Comparison of ENCODE assay signal across 30 cellular contexts in genomic region chr22:49036513-49036912, GRCh38.
"Had no signal": no experiment of that assay in that cellular context is flagged by ENCODE, and none has a peak within 500 bp of the region (broad histone marks: within the 10 kb centered on the region; RNA-seq: fewer than 3 reads in every experiment).

No MANE protein-coding gene starts in this region.

- H3K4me3 ChIP-seq: heart left ventricle, right atrium auricular region, smooth muscle cell, suprapubic skin, tibial artery had no signal

- H3K4me3 Mint-ChIP-seq: activated CD4-positive, alpha-beta memory T cell treated with anti-CD3 and anti-CD28 coated beads, Interleukin-2, amount 10 ng/mL, durations not matched to agents 7 days and 5 days; activated CD4-positive, alpha-beta T cell treated with anti-CD3 and anti-CD28 coated beads, Interleukin-2, amount 10 ng/mL, durations not matched to agents 7 days and 5 days; activated T-cell treated with anti-CD3 and anti-CD28 coated beads, Interleukin-2, amount 50 U/mL, for 24 hours; activated T-helper 17 cell treated with anti-CD3 and anti-CD28 coated beads, Interleukin-2, amount 50 U/mL, for 72 hours; endodermal cell; immature natural killer cell; mesothelial cell of epicardium; naive B cell; neural crest cell had no signal

- H3K79me2 ChIP-seq: parathyroid adenoma had no signal

- DNase-seq: activated CD4-positive, alpha-beta memory T cell treated with anti-CD3 and anti-CD28 coated beads, Interleukin-2, amount 10 ng/mL, durations not matched to agents 7 days and 5 days; activated CD4-positive, alpha-beta T cell treated with anti-CD3 and anti-CD28 coated beads for 1 hour; activated CD4-positive, alpha-beta T cell treated with anti-CD3 and anti-CD28 coated beads, Interleukin-2, amount 10 ng/mL, durations not matched to agents 7 days and 5 days; activated CD8-positive, alpha-beta memory T cell treated with anti-CD3 and anti-CD28 coated beads, Interleukin-2, amount 50 U/mL, for 48 hours; activated gamma-delta T cell treated with Interleukin-2 at 50 U/mL for 16 hours; activated naive CD4-positive, alpha-beta T cell treated with anti-CD3 and anti-CD28 coated beads, Interleukin-2, amount 50 U/mL, for 16 hours; activated T-cell treated with anti-CD3 and anti-CD28 coated beads, Interleukin-2, amount 50 U/mL, for 24 hours; amniotic stem cell; brain microvascular endothelial cell; endodermal cell; foreskin fibroblast; hypothalamus; immature natural killer cell; left colon; mammary epithelial cell; naive B cell; nucleus accumbens; stimulated activated CD4-positive, alpha-beta T cell treated with anti-CD3 and anti-CD28 coated beads, Interleukin-15, amount 100 ng/mL, for 24 hours; stimulated activated CD4-positive, alpha-beta T cell treated with anti-CD3 and anti-CD28 coated beads, Interleukin-2, amount 100 ng/mL, for 24 hours; stimulated activated naive CD4-positive, alpha-beta T cell; tibial artery had no signal

- H3K27me3 Mint-ChIP-seq: activated CD4-positive, alpha-beta memory T cell treated with anti-CD3 and anti-CD28 coated beads, Interleukin-2, amount 10 ng/mL, durations not matched to agents 7 days and 5 days; activated CD4-positive, alpha-beta T cell treated with anti-CD3 and anti-CD28 coated beads, Interleukin-2, amount 10 ng/mL, durations not matched to agents 7 days and 5 days had no signal

- H3K27ac Mint-ChIP-seq: activated CD4-positive, alpha-beta memory T cell treated with anti-CD3 and anti-CD28 coated beads, Interleukin-2, amount 10 ng/mL, durations not matched to agents 7 days and 5 days; activated CD4-positive, alpha-beta T cell treated with anti-CD3 and anti-CD28 coated beads, Interleukin-2, amount 10 ng/mL, durations not matched to agents 7 days and 5 days; activated T-cell treated with anti-CD3 and anti-CD28 coated beads, Interleukin-2, amount 50 U/mL, for 24 hours; activated T-helper 17 cell treated with anti-CD3 and anti-CD28 coated beads, Interleukin-2, amount 50 U/mL, for 72 hours; endodermal cell; immature natural killer cell; mesothelial cell of epicardium; naive B cell had no signal

- H3K27me3 ChIP-seq: brain microvascular endothelial cell, right atrium auricular region had no signal

- ATAC-seq: activated T-helper 17 cell treated with anti-CD3 and anti-CD28 coated beads, Interleukin-2, amount 50 U/mL, for 72 hours; esophagus mucosa; heart left ventricle; left colon had no signal

- H3K4me2 ChIP-seq: smooth muscle cell had no signal

- H3K9me3 Mint-ChIP-seq: activated CD4-positive, alpha-beta T cell treated with anti-CD3 and anti-CD28 coated beads, Interleukin-2, amount 10 ng/mL, durations not matched to agents 7 days and 5 days; activated T-cell treated with anti-CD3 and anti-CD28 coated beads, Interleukin-2, amount 50 U/mL, for 24 hours; endodermal cell; mesothelial cell of epicardium; neural crest cell had no signal

- H3K36me3 ChIP-seq: brain microvascular endothelial cell, heart left ventricle, right atrium auricular region, suprapubic skin, tibial artery had no signal

- H3K9me3 ChIP-seq: heart left ventricle, right atrium auricular region, suprapubic skin, tibial artery had no signal

- H3K4me1 ChIP-seq: heart left ventricle, parathyroid adenoma, suprapubic skin, tibial artery had no signal

- H3K36me3 Mint-ChIP-seq: immature natural killer cell, mesothelial cell of epicardium had no signal

- H2AFZ ChIP-seq: parathyroid adenoma had no signal

- H3K4me1 Mint-ChIP-seq: activated CD4-positive, alpha-beta memory T cell treated with anti-CD3 and anti-CD28 coated beads, Interleukin-2, amount 10 ng/mL, durations not matched to agents 7 days and 5 days; activated CD4-positive, alpha-beta T cell treated with anti-CD3 and anti-CD28 coated beads, Interleukin-2, amount 10 ng/mL, durations not matched to agents 7 days and 5 days; activated T-helper 17 cell treated with anti-CD3 and anti-CD28 coated beads, Interleukin-2, amount 50 U/mL, for 72 hours; endodermal cell; immature natural killer cell; mesothelial cell of epicardium; naive B cell had no signal

- H3K27ac ChIP-seq: brain microvascular endothelial cell, heart left ventricle, parathyroid adenoma, right atrium auricular region, suprapubic skin, tibial artery had no signal
